In the genomic region with DNA sequence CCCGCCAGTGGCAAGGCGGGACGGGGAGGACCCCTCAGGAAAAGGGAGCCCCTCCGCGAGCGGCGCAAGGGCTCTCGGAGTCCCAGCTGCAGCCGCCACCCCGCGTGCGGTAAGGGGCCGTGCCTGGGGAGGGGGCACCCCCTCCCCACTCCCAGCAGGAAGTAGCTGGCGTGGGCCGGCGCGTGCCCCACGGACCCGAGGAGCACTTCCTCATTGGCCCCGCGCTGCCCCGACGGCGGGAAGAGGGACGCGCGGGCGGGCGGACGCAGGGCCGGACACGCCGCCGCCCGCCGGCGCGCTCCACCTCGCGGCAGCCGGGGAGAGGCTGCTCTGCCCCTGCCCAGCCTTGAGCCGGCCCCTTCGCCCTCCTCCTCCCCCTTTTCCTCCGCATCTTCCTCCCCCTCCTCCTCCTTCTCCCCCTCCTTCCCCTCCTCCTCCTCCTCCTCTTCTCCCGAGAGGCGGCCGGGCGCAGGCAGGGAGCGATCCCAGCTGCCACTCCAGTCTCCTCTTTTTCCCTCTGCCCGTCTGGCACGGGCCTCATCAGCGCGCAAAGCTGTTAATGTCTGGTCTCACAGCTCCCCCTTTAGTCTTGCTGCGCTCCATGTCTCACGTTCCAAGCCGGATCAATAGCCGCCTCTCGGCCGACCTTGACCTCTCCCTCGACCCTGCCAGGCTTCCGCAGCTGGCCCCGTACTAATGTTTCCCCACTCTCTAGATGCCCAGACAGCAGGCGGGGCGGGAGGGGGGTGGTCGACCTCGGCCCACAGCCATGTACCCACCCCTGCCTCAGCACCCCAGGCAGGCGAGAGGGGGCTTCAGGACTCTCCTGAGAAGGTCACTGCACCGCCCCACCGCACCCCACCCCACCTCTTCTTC, we compare ENCODE assay signal across 8 cellular contexts. TPM values are rescaled to one million over a fixed set of nuclear protein-coding genes. Genes with fewer than 3 reads are reported as not detected.
DNase-seq lines count a peak whose midpoint lies in the region; ATAC-seq and TF ChIP-seq lines count a peak whose summit lies in the region.

No MANE protein-coding gene starts in this region.

- H3K4me1 ChIP-seq in MM.1S (ENCODE audit: low read length) (no peaks in the 10 kb centered on the region), iPS-15b (ENCODE audit: control insufficient read depth, insufficient read depth, low read length) (peaks cover 11% of the 10 kb centered on the region), sigmoid colon (peaks cover 0 to 53% (median 53%) of the 10 kb centered on the region in 4 donors)

- in situ Hi-C loops in brain microvascular endothelial cell (cut with HindIII; ENCODE audit: low pct_ligation_motif_present, low sequenced_read_pairs), result no loop called here

- intact Hi-C loops in sigmoid colon (cut with DNase I), result no loop called here

- H3K9ac ChIP-seq in MM.1S (ENCODE audit: low read length) (no peak overlapping the region), SK-N-MC (ENCODE audit: insufficient read length) (peak overlapping the region; percentile 69), iPS-15b (ENCODE audit: low read depth, low read length) (no peak overlapping the region)

- peak overlapping the region; percentile 38; the same call in 1 of the 2 replicates for H2AFZ ChIP-seq in MM.1S (ENCODE audit: low read length)

- TF ChIP-seq POLR2A in sigmoid colon (IDR thresholded peaks at IDR 0.05), result no peak

- peak; percentile 20 to 30 for ATAC-seq in activated CD4-positive, CD25-positive, alpha-beta regulatory T cell treated with anti-CD3 and anti-CD28 coated beads, Interleukin-2, amount 50 U/mL, for 24 hours
- ATAC-seq in HG03571 (IDR thresholded peaks at IDR 0.05; ENCODE audit: unreplicated experiment), result no peak

- no peaks in the 10 kb centered on the region for H3F3A ChIP-seq in MM.1S (ENCODE audit: insufficient read depth, low read length)

- peak overlapping the region; percentile 37; the same call in 1 of the 2 replicates for H3K4me2 ChIP-seq in MM.1S (ENCODE audit: low read depth, low read length)

- 1 to 2% methylated on average over 69 of the region's 69 CpGs for WGBS in sigmoid colon, 2 donors

- no peaks in the 10 kb centered on the region for H4K20me1 ChIP-seq in MM.1S (ENCODE audit: insufficient read depth, low read length)

- H3K36me3 ChIP-seq in MM.1S (replicated peaks; ENCODE audit: insufficient read depth, low read length) (no peaks in the 10 kb centered on the region), SK-N-MC (ENCODE audit: insufficient read depth, low read length) (no peaks in the 10 kb centered on the region), brain microvascular endothelial cell (replicated peaks) (no peaks in the 10 kb centered on the region), iPS-15b (ENCODE audit: control insufficient read depth, insufficient read depth, low read length) (no peaks in the 10 kb centered on the region), sigmoid colon (no peaks in the 10 kb centered on the region)

- H3K27ac ChIP-seq in MM.1S (ENCODE audit: low read length), result no peak overlapping the region
- peak overlapping the region; percentile 96 for H3K27ac ChIP-seq in SK-N-MC
- H3K27ac ChIP-seq in brain microvascular endothelial cell, result no peak overlapping the region
- H3K27ac ChIP-seq in sigmoid colon, result no peak overlapping the region

- no peaks in the 10 kb centered on the region for H3K9me2 ChIP-seq in MM.1S (replicated peaks; ENCODE audit: insufficient read depth, low read length)

- H3K27me3 ChIP-seq in MM.1S (replicated peaks; ENCODE audit: insufficient read depth, low read length), result no peaks in the 10 kb centered on the region
- H3K27me3 ChIP-seq in brain microvascular endothelial cell (replicated peaks), result peaks cover 42% of the 10 kb centered on the region
- peaks cover 28% of the 10 kb centered on the region for H3K27me3 ChIP-seq in iPS-15b (ENCODE audit: control insufficient read depth, insufficient read depth, low read length)
- peaks cover 46 to 81% (median 53%) of the 10 kb centered on the region in 3 donors for H3K27me3 ChIP-seq in sigmoid colon

- no peak for TF ChIP-seq EP300 in sigmoid colon (IDR thresholded peaks at IDR 0.05)

- no peak overlapping the region for H3K4me3 ChIP-seq in MM.1S (ENCODE audit: low read length)
- H3K4me3 ChIP-seq in SK-N-MC, result peak overlapping the region; percentile 83
- peak overlapping the region; percentile 36 for H3K4me3 ChIP-seq in brain microvascular endothelial cell (ENCODE audit: low read depth, low read length)
- peak overlapping the region; percentile 72 for H3K4me3 ChIP-seq in iPS-15b (ENCODE audit: low read depth, low read length)
- peak overlapping the region in 3 of 4 donors; percentile 23 to 41 (median 36) for H3K4me3 ChIP-seq in sigmoid colon

- no peaks in the 10 kb centered on the region for H3K79me2 ChIP-seq in MM.1S (ENCODE audit: low read length)

- TF ChIP-seq CTCF in MM.1S (IDR thresholded peaks at IDR 0.05; ENCODE audit: low read length) (peak; percentile 11; the same call in 1 of the 2 replicates), brain microvascular endothelial cell (IDR thresholded peaks at IDR 0.05; ENCODE audit: low read depth, low read length, missing control alignments) (peak; percentile 41), sigmoid colon (IDR thresholded peaks at IDR 0.05) (no peak)

- no peak for DNase-seq in activated CD4-positive, CD25-positive, alpha-beta regulatory T cell (lab: John Stamatoyannopoulos, UW)
- DNase-seq in MM.1S (peak; percentile 14), SK-N-MC (ENCODE audit: low read depth, low spot score) (no peak), brain microvascular endothelial cell (peak; percentile 12), sigmoid colon (no peak)

- H3K9me3 ChIP-seq in MM.1S (replicated peaks; ENCODE audit: insufficient read depth, low read length) (no peaks in the 10 kb centered on the region), SK-N-MC (ENCODE audit: low read depth, low read length) (no peaks in the 10 kb centered on the region), iPS-15b (ENCODE audit: control insufficient read depth, insufficient read depth, low read length) (no peaks in the 10 kb centered on the region), sigmoid colon (no peaks in the 10 kb centered on the region)

RNA-seq across cellular contexts. Expression of a gene that starts 2.6 kb away (rescaled TPM):
- under 1 TPM; under 0.01 to 0.28 (median 0.15) TPM for total RNA-seq in sigmoid colon
- polyA plus RNA-seq in sigmoid colon, result 1 to 10 TPM in 1 of 3 donors, under 1 TPM in 2; 0.23 to 3.5 (median 0.60) TPM

Comparison
In these comparisons a context has a peak if more than half of its experiments do, and no peak if none do; other contexts are left out.
1. DNase-seq: peak in MM.1S (single experiment) and brain microvascular endothelial cell (single experiment); none in activated CD4-positive, CD25-positive, alpha-beta regulatory T cell (0 of 4), SK-N-MC (single experiment) and sigmoid colon (single experiment).
2. CTCF ChIP-seq: peak in MM.1S (single experiment) and brain microvascular endothelial cell (single experiment); none in sigmoid colon (0 of 4).